8 cellular contexts compared by ENCODE assay signal in the genomic region with DNA sequence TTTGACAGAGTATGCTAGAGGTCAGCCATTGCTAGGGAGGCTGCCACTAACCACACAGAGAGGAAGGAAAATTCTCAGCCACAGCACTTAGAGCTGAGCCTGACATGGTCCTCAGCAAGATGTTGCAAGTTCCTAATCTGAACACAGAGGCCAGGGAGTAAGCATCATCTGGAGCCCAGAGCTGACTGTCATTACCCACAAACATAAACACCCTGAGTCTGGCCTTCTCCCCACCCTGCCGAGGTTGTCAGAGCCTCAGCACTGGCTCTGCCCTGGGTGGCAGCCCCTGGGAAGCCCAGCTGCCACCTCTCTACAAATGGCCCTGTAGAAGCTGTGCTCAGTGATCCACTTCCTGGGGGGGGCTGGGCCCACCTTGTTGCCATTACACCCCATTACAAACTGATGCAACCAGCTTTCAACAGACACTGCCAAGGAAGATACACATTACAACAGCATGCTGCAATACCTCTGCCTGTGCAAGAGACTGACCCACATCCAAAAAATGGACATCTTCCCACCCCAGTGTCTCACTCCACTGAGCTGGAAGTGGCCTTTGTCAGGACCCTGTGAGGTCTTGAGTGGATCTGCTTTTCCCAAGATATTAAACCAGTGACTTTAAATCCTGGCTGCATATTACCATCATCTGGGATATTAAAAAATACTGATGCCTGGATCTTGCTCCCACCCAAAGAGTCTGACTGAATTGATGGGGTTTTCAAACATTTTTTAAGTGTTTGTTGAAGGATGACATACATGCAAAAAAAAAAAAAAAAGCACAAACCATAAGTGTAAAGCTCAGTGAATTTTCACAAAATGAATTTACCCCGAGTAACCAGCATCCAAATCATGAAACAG. TPM values are rescaled to one million over a fixed set of nuclear protein-coding genes. Genes with fewer than 3 reads are reported as not detected.
DNase-seq lines count a peak whose midpoint lies in the region; ATAC-seq and TF ChIP-seq lines count a peak whose summit lies in the region.

No MANE protein-coding gene starts in this region.

- CTCF ChIA-PET in activated CD8-positive, alpha-beta T cell treated with anti-CD3 and anti-CD28 coated beads, Interleukin-2, amount 10 ng/mL, durations not matched to agents 7 days and 5 days (lab: Charles Lee): interaction anchor here (0.7 to 7.8 kb wide), 18 partner anchors 11 to 71 kb away, joined by 3 to 141 read pairs (median 10); a partner anchor contains a TSS

- no peaks in the 10 kb centered on the region for H3K9me3 Mint-ChIP-seq in activated CD8-positive, alpha-beta T cell treated with anti-CD3 and anti-CD28 coated beads, Interleukin-2, amount 10 ng/mL, durations not matched to agents 7 days and 5 days (ENCODE audit: insufficient read depth)

- H3K36me3 ChIP-seq in DND-41 (ENCODE audit: insufficient read depth, low read length) (peaks cover 83% of the 10 kb centered on the region), thymus (ENCODE audit: control insufficient read depth, insufficient read depth) (peaks cover 8% of the 10 kb centered on the region)

- H3K9ac ChIP-seq in DND-41 (ENCODE audit: low read depth, low read length): peak overlapping the region; percentile 69

- peaks cover 80% of the 10 kb centered on the region for H3K36me3 Mint-ChIP-seq in activated CD8-positive, alpha-beta T cell treated with anti-CD3 and anti-CD28 coated beads, Interleukin-2, amount 10 ng/mL, durations not matched to agents 7 days and 5 days (ENCODE audit: low read depth)

- H3K9me3 ChIP-seq in DND-41 (ENCODE audit: insufficient read depth, low read length, severe bottlenecking): no peaks in the 10 kb centered on the region
- H3K9me3 ChIP-seq in thymus (ENCODE audit: control insufficient read depth): no peaks in the 10 kb centered on the region

- peak overlapping the region; percentile 63 for H3K4me3 Mint-ChIP-seq in activated CD8-positive, alpha-beta T cell treated with anti-CD3 and anti-CD28 coated beads, Interleukin-2, amount 10 ng/mL, durations not matched to agents 7 days and 5 days

- peaks cover 99% of the 10 kb centered on the region for H3K4me1 Mint-ChIP-seq in activated CD8-positive, alpha-beta T cell treated with anti-CD3 and anti-CD28 coated beads, Interleukin-2, amount 10 ng/mL, durations not matched to agents 7 days and 5 days (ENCODE audit: low read depth)

- H3K4me1 ChIP-seq in DND-41 (ENCODE audit: insufficient read depth, low read length) (peaks cover 100% of the 10 kb centered on the region), thymus (ENCODE audit: control insufficient read depth, insufficient read depth, low read length) (peaks cover 57% of the 10 kb centered on the region)

- intact Hi-C loops in dorsolateral prefrontal cortex (cut with DNase I): no loop called here

- POLR2A ChIA-PET in activated CD8-positive, alpha-beta T cell treated with anti-CD3 and anti-CD28 coated beads, Interleukin-2, amount 10 ng/mL, durations not matched to agents 7 days and 5 days (lab: Charles Lee): interaction anchor here (1.2 to 8.1 kb wide), 10 partner anchors 8 to 46 kb away, joined by 3 to 175 read pairs (median 38); a partner anchor contains a TSS

- peak; percentile 92 for DNase-seq in DND-41
- DNase-seq in activated CD8-positive, alpha-beta T cell treated with anti-CD3 and anti-CD28 coated beads, Interleukin-2, amount 10 ng/mL, durations not matched to agents 7 days and 5 days: peak; percentile 71
- peak; percentile 87 for DNase-seq in glomerular visceral epithelial cell (ENCODE audit: extremely low spot score)
- no peak for DNase-seq in kidney glomerular epithelial cell (lab: John Stamatoyannopoulos, UW)
- DNase-seq in COR-L47 (lab: John Stamatoyannopoulos, UW): no peak
- DNase-seq in dorsolateral prefrontal cortex: no peak

- H3K27me3 ChIP-seq in DND-41 (ENCODE audit: insufficient read depth, low read length, poor library complexity) (no peaks in the 10 kb centered on the region), thymus (ENCODE audit: control insufficient read depth, insufficient read depth) (no peaks in the 10 kb centered on the region), dorsolateral prefrontal cortex (no peaks in the 10 kb centered on the region)

- H3K27ac ChIP-seq in DND-41 (ENCODE audit: low read length) (peak overlapping the region; percentile 99), thymus (ENCODE audit: low read depth) (peak overlapping the region; percentile 95), dorsolateral prefrontal cortex (peak overlapping the region in 8 of 59 donors; percentile 16 to 67 (median 42))

- H3K27ac Mint-ChIP-seq in activated CD8-positive, alpha-beta T cell treated with anti-CD3 and anti-CD28 coated beads, Interleukin-2, amount 10 ng/mL, durations not matched to agents 7 days and 5 days: peak overlapping the region; percentile 99

- H3K79me2 ChIP-seq in DND-41 (ENCODE audit: insufficient read depth, low read length): peaks cover 94% of the 10 kb centered on the region

- H4K20me1 ChIP-seq in DND-41 (ENCODE audit: insufficient read depth, low read length): peaks cover 5% of the 10 kb centered on the region; the same call in 1 of the 2 replicates

- no peak overlapping the region for H2AFZ ChIP-seq in DND-41 (ENCODE audit: low read depth, low read length)

- TF ChIP-seq CTCF in DND-41 (IDR thresholded peaks at IDR 0.05; ENCODE audit: borderline replicate concordance, extremely low read depth, low read length, poor library complexity, severe bottlenecking) (peak; percentile 8), dorsolateral prefrontal cortex (IDR thresholded peaks at IDR 0.05 in 54 of 56, conservative IDR thresholded peaks at IDR 0.05 in 2 of 56; ENCODE audit: low read depth in 1 of 56, partially characterized antibody in 56 of 56) (no peak)

- WGBS in thymus: 29% methylated on average over 2 of the region's 2 CpGs

- peak; percentile 83 for ATAC-seq in DND-41 (ENCODE audit: insufficient read depth, low read depth)
- peak; percentile 5 for ATAC-seq in HG03064 (IDR thresholded peaks at IDR 0.05; ENCODE audit: low read depth, unreplicated experiment)
- ATAC-seq in activated CD8-positive, alpha-beta T cell treated with anti-CD3 and anti-CD28 coated beads, Interleukin-2, amount 10 ng/mL, durations not matched to agents 7 days and 5 days: peak; percentile 48

- no peaks in the 10 kb centered on the region for H3K27me3 Mint-ChIP-seq in activated CD8-positive, alpha-beta T cell treated with anti-CD3 and anti-CD28 coated beads, Interleukin-2, amount 10 ng/mL, durations not matched to agents 7 days and 5 days (ENCODE audit: low read depth)

- H3K4me3 ChIP-seq in DND-41 (ENCODE audit: low read depth in 1 of 2, low read length in 2 of 2) (peak overlapping the region in 1 of 2 experiments; percentile 31; a peak in 1 of 4 replicates), thymus (ENCODE audit: low read length) (no peak overlapping the region), dorsolateral prefrontal cortex (no peak overlapping the region)

- peak overlapping the region; percentile 60 for H3K4me2 ChIP-seq in DND-41 (ENCODE audit: insufficient read depth, low read length)

RNA-seq across cellular contexts. Expression of a gene that starts 33.0 kb away (rescaled TPM):
- 100 to 1,000 TPM; 221 to 228 TPM for total RNA-seq in activated CD8-positive, alpha-beta T cell treated with anti-CD3 and anti-CD28 coated beads, Interleukin-2, amount 10 ng/mL, durations not matched to agents 7 days and 5 days
- polyA plus RNA-seq in thymus: 47.7 TPM
- total RNA-seq in dorsolateral prefrontal cortex: 10 to 100 TPM in 39 of 120 experiments, 1 to 10 TPM in 81; 2.5 to 38.3 (median 8.3) TPM

Comparison
In these comparisons a context has a peak if more than half of its experiments do, and no peak if none do; other contexts are left out.
1. ATAC-seq: peak in every context shown above with its lines; median percentile 83 in DND-41; 48 in activated CD8-positive, alpha-beta T cell treated with anti-CD3 and anti-CD28 coated beads, Interleukin-2, amount 10 ng/mL, durations not matched to agents 7 days and 5 days; 5 in HG03064.
2. DNase-seq: peak in DND-41 (single experiment), activated CD8-positive, alpha-beta T cell treated with anti-CD3 and anti-CD28 coated beads, Interleukin-2, amount 10 ng/mL, durations not matched to agents 7 days and 5 days (single experiment) and glomerular visceral epithelial cell (single experiment); none in kidney glomerular epithelial cell (single experiment), COR-L47 (single experiment) and dorsolateral prefrontal cortex (0 of 10).
3. RNA of a gene that starts 33.0 kb away (total RNA-seq): 221 to 228 TPM in activated CD8-positive, alpha-beta T cell treated with anti-CD3 and anti-CD28 coated beads, Interleukin-2, amount 10 ng/mL, durations not matched to agents 7 days and 5 days; 2.5 to 38.3 TPM in dorsolateral prefrontal cortex; every median in the first group is over 4 times any median in the second.